ENCODE assay signal across 8 cellular contexts in the genomic region with DNA sequence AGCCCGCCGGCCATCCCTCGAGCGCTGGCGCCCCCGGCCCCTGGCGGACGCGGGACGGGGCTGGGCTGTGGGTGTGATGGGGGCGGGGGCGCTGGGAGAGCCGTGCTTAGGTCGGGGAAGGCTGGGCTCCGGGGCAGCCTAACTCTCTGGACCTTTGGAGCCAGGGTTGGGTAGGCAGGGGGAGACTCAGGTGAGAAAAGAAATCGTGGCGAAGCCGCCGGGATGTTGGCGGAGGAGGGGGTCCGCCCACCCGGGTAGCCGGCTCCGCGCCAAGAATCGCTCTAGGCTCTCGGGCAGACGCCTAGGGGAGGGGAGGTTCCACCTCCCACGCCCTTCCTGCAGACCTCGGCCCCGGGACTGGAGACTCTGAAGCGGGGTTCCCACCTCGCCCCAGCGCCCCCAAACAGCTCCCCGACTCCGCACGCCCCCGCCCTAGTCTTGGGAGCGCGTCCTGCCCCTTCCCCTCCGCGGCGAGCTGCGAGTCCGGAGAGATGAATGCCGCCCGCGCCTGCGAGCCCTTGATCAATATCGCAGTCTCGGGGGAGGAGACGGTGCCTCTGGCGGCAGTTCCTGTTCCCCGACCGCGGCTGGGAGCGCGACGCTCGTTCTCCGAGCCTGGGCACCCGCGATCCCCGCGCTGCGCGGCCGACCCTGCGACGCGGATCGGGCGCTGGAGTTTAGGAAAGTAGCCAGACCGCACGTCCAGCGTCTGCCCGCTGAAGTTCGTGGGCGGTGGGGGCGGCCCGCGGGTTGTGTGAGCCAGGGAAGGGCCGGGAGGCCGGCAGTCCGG. TPM values are rescaled to one million over a fixed set of nuclear protein-coding genes. Genes with fewer than 3 reads are reported as not detected.
DNase-seq lines count a peak whose midpoint lies in the region; ATAC-seq and TF ChIP-seq lines count a peak whose summit lies in the region.

No MANE protein-coding gene starts in this region.

- H3K27me3 Mint-ChIP-seq in CD14-positive monocyte (ENCODE audit: low read depth in 3 of 3), result peaks cover 79 to 96% (median 85%) of the 10 kb centered on the region in 3 donors

- no peaks in the 10 kb centered on the region for H3K9me3 ChIP-seq in duodenal mucosa (ENCODE audit: control insufficient read depth in 1 of 2, low read length in 2 of 2)
- no peaks in the 10 kb centered on the region for H3K9me3 ChIP-seq in mucosa of rectum (ENCODE audit: control insufficient read depth in 2 of 2, low read length in 2 of 2)
- H3K9me3 ChIP-seq in thoracic aorta, result no peaks in the 10 kb centered on the region

- H3K4me3 ChIP-seq in duodenal mucosa (ENCODE audit: low read depth in 1 of 2, low read length in 2 of 2) (peak overlapping the region; percentile 52 to 61), mucosa of rectum (ENCODE audit: low read length in 2 of 2) (peak overlapping the region; percentile 26 to 27), thoracic aorta (peak overlapping the region; percentile 73)

- H3K27ac Mint-ChIP-seq in CD14-positive monocyte, result no peak overlapping the region

- H3K9ac ChIP-seq in duodenal mucosa (ENCODE audit: low read depth in 1 of 2, low read length in 2 of 2), result peak overlapping the region in 1 of 2 donors; percentile 12
- no peak overlapping the region for H3K9ac ChIP-seq in mucosa of rectum (ENCODE audit: low read depth in 1 of 2, low read length in 2 of 2)

- H3K27ac ChIP-seq in duodenal mucosa (ENCODE audit: low read depth, low read length), result no peak overlapping the region
- H3K27ac ChIP-seq in mucosa of rectum (ENCODE audit: low read depth in 2 of 2, low read length in 2 of 2), result no peak overlapping the region
- H3K27ac ChIP-seq in thoracic aorta, result no peak overlapping the region

- H3K4me3 Mint-ChIP-seq in CD14-positive monocyte, result peak overlapping the region; percentile 53 to 71

- H3K27me3 ChIP-seq in duodenal mucosa (ENCODE audit: control insufficient read depth in 1 of 2, insufficient read depth in 2 of 2, low read length in 2 of 2), result peaks cover 21 to 46% of the 10 kb centered on the region in 2 donors
- H3K27me3 ChIP-seq in mucosa of rectum (ENCODE audit: control insufficient read depth in 2 of 2, insufficient read depth in 2 of 2, low read length in 2 of 2), result peaks cover 47 to 62% of the 10 kb centered on the region in 2 donors
- peaks cover 17% of the 10 kb centered on the region for H3K27me3 ChIP-seq in thoracic aorta (replicated peaks; ENCODE audit: insufficient read depth)

- ATAC-seq in thoracic aorta (ENCODE audit: insufficient number of reproducible peaks, low FRiP score, low read depth) (no peak), GM18867 (IDR thresholded peaks at IDR 0.05; ENCODE audit: unreplicated experiment) (no peak), HG03460 (IDR thresholded peaks at IDR 0.05; ENCODE audit: unreplicated experiment) (no peak)

- peaks cover 7% of the 10 kb centered on the region for H3K4me1 Mint-ChIP-seq in CD14-positive monocyte

- H3K36me3 ChIP-seq in duodenal mucosa (ENCODE audit: control insufficient read depth in 1 of 2, insufficient read depth in 2 of 2, low read length in 2 of 2) (no peaks in the 10 kb centered on the region), mucosa of rectum (ENCODE audit: control insufficient read depth in 2 of 2, insufficient read depth in 2 of 2, low read length in 2 of 2) (no peaks in the 10 kb centered on the region), thoracic aorta (no peaks in the 10 kb centered on the region)

- H3K4me1 ChIP-seq in duodenal mucosa (ENCODE audit: control insufficient read depth in 1 of 2, insufficient read depth in 2 of 2, low read length in 2 of 2) (peaks cover 11 to 22% of the 10 kb centered on the region in 2 donors), mucosa of rectum (ENCODE audit: control insufficient read depth in 2 of 2, insufficient read depth in 2 of 2, low read length in 2 of 2) (peaks cover 3 to 5% of the 10 kb centered on the region in 2 donors), thoracic aorta (ENCODE audit: control insufficient read depth in 1 of 2, low read depth in 2 of 2) (peaks cover 13 to 22% of the 10 kb centered on the region in 2 donors)

- DNase-seq in CD14-positive monocyte (ENCODE audit: low spot score), result no peak
- DNase-seq in HuH-7.5 (ENCODE audit: low spot score), result peak; percentile 61
- peak; percentile 19 to 27 for DNase-seq in activated CD4-positive, alpha-beta T cell treated with anti-CD3 and anti-CD28 coated beads for 4 hours
- no peak for DNase-seq in thoracic aorta (ENCODE audit: low spot score)

- intact Hi-C loops in CD14-positive monocyte (cut with micrococcal nuclease), result no loop called here

- H3K36me3 Mint-ChIP-seq in CD14-positive monocyte, result no peaks in the 10 kb centered on the region

- H3K9me3 Mint-ChIP-seq in CD14-positive monocyte, result peaks cover 0 to 9% (median 2%) of the 10 kb centered on the region in 7 donors

- TF ChIP-seq CTCF in CD14-positive monocyte (IDR thresholded peaks at IDR 0.05) (no peak), thoracic aorta (IDR thresholded peaks at IDR 0.05) (no peak)

RNA-seq across cellular contexts. Expression of gene CRHR1, which starts 0.7 kb away (rescaled TPM):
- polyA plus RNA-seq in CD14-positive monocyte, result not detected
- total RNA-seq in thoracic aorta, result not detected

RNA-seq across cellular contexts. Expression of gene SPPL2C, which starts 59.9 kb away (rescaled TPM):
- polyA plus RNA-seq in CD14-positive monocyte, result not detected
- not detected for total RNA-seq in thoracic aorta

Comparison
In these comparisons a context has a peak if more than half of its experiments do, and no peak if none do; other contexts are left out.
1. DNase-seq: peak in HuH-7.5 (single experiment) and activated CD4-positive, alpha-beta T cell treated with anti-CD3 and anti-CD28 coated beads for 4 hours (2 of 2); none in CD14-positive monocyte (single experiment) and thoracic aorta (single experiment).
2. Peak in every context shown above with its lines, with median percentiles within 50 percentile points of each other: H3K4me3 ChIP-seq.